15 cellular contexts compared by ENCODE assay signal in genomic region chr7:17772581-17773288, GRCh38.
A peak's percentile ranks its signal among the peaks of the same experiment; 100 is the strongest.
DNase-seq lines count a peak whose midpoint lies in the region; ATAC-seq, FAIRE-seq and TF ChIP-seq lines count a peak whose summit lies in the region.
"Had no signal": no experiment of that assay in that cellular context is flagged by ENCODE, and none has a peak within 500 bp of the region (broad histone marks: within the 10 kb centered on the region; RNA-seq: fewer than 3 reads in every experiment).

No MANE protein-coding gene starts in this region.

- no peak overlapping the region for H3K4me3 ChIP-seq in BLaER1 treated with 17β-estradiol and CSF1 and Interleukin-3, amounts not matched to agents 10 nM and 100 nM
- no peak overlapping the region for H3K4me3 ChIP-seq in GM23248
- H3K4me3 ChIP-seq: SJSA1 had no signal

- peaks cover 34% of the 10 kb centered on the region for H3F3A ChIP-seq in GM23248 (ENCODE audit: insufficient read depth)

- no peak overlapping the region for H3K4me3 Mint-ChIP-seq in WTC11
- H3K4me3 Mint-ChIP-seq: CD4-positive, alpha-beta memory T cell; IgD-negative memory B cell had no signal

- no peaks in the 10 kb centered on the region for H4K20me1 ChIP-seq in BLaER1 treated with 17β-estradiol and CSF1 and Interleukin-3, amounts not matched to agents 10 nM and 100 nM
- no peaks in the 10 kb centered on the region; the same call in 1 of the 2 replicates for H4K20me1 ChIP-seq in GM23248 (ENCODE audit: insufficient read depth)

- DNase-seq in GM23248: no peak
- DNase-seq in WTC11 (ENCODE audit: low spot score): no peak
- DNase-seq in iris pigment epithelial cell (ENCODE audit: low read depth): peak; percentile 6
- no peak for DNase-seq in D721Med (ENCODE audit: insufficient read length, low spot score)
- DNase-seq: CD4-positive, alpha-beta memory T cell; occipital lobe; stimulated activated CD4-positive, alpha-beta T cell treated with anti-CD3 and anti-CD28 coated beads, Interleukin-1b, Interleukin-23, amount 100 ng/mL, for 48 hours; stimulated activated naive CD4-positive, alpha-beta T cell had no signal

- no peaks in the 10 kb centered on the region for H3K9me3 ChIP-seq in BLaER1 treated with 17β-estradiol and CSF1 and Interleukin-3, amounts not matched to agents 10 nM and 100 nM (replicated peaks in 1 of 11)
- no peaks in the 10 kb centered on the region for H3K9me3 ChIP-seq in GM23248 (ENCODE audit: low read depth)
- H3K9me3 ChIP-seq: SJSA1 had no signal

- H3K4me1 ChIP-seq in BLaER1 treated with 17β-estradiol and CSF1 and Interleukin-3, amounts not matched to agents 10 nM and 100 nM: peaks cover 0 to 67% (median 35%) of the 10 kb centered on the region in 10 experiments; a peak in 16 of 20 replicates
- peaks cover 21% of the 10 kb centered on the region for H3K4me1 ChIP-seq in GM23248 (ENCODE audit: insufficient read depth)
- H3K4me1 ChIP-seq: SJSA1 had no signal

- no peaks in the 10 kb centered on the region for H3K9me3 Mint-ChIP-seq in WTC11
- H3K9me3 Mint-ChIP-seq: activated T-helper 2 cell treated with anti-CD3 and anti-CD28 coated beads, Interferon-gamma antibody, Interleukin-2, Interleukin-4, amounts not matched to agents 10 μg/mL and 5 μg/mL and 100 μg/mL, durations not matched to agents 14 hours and 24 hours and 36 hours; CD4-positive, alpha-beta memory T cell; IgD-negative memory B cell had no signal

- in situ Hi-C loops in GM23248 (cut with MboI): loop anchor here (25.0 kb wide), 1 partner anchor 565 kb away; no protein-coding TSS in a partner anchor

- no peak overlapping the region for H3K27ac Mint-ChIP-seq in WTC11
- H3K27ac Mint-ChIP-seq: activated T-helper 2 cell treated with anti-CD3 and anti-CD28 coated beads, Interferon-gamma antibody, Interleukin-2, Interleukin-4, amounts not matched to agents 10 μg/mL and 5 μg/mL and 100 μg/mL, durations not matched to agents 14 hours and 24 hours and 36 hours had no signal

- H3K27ac ChIP-seq in BLaER1 treated with 17β-estradiol and CSF1 and Interleukin-3, amounts not matched to agents 10 nM and 100 nM: peak overlapping the region in 8 of 11 experiments; percentile 16 to 83 (median 66); a peak in 13 of 22 replicates
- H3K27ac ChIP-seq in GM23248: peak overlapping the region; percentile 16; the same call in 1 of the 2 replicates
- H3K27ac ChIP-seq: SJSA1 had no signal

- H2AFZ ChIP-seq in GM23248: no peak overlapping the region

- H3K9me2 ChIP-seq in GM23248 (ENCODE audit: insufficient read depth): no peaks in the 10 kb centered on the region

- TF ChIP-seq CTCF in WTC11 (IDR thresholded peaks at IDR 0.05) (no peak), D721Med (IDR thresholded peaks at IDR 0.05; ENCODE audit: insufficient read depth, missing control alignments) (no peak)

- CTCF ChIA-PET in WTC11 (lab: Charles Lee): interaction anchor here (0.5 to 4.4 kb wide), 6 partner anchors 66 to 686 kb away, joined by 3 to 96 read pairs (median 4); no protein-coding TSS in a partner anchor

- no peaks in the 10 kb centered on the region for H3K36me3 ChIP-seq in BLaER1 treated with 17β-estradiol and CSF1 and Interleukin-3, amounts not matched to agents 10 nM and 100 nM
- no peaks in the 10 kb centered on the region for H3K36me3 ChIP-seq in GM23248 (ENCODE audit: low read depth)
- H3K36me3 ChIP-seq: SJSA1 had no signal

- no peaks in the 10 kb centered on the region for H3K79me2 ChIP-seq in GM23248 (ENCODE audit: insufficient read depth)

- ATAC-seq in WTC11 (peak; percentile 57), HG03159 (IDR thresholded peaks at IDR 0.05; ENCODE audit: unreplicated experiment) (no peak), HG03439 (IDR thresholded peaks at IDR 0.05; ENCODE audit: unreplicated experiment) (no peak), HG03139 (IDR thresholded peaks at IDR 0.05; ENCODE audit: unreplicated experiment) (no peak)

- H3K36me3 Mint-ChIP-seq in WTC11: no peaks in the 10 kb centered on the region
- H3K36me3 Mint-ChIP-seq: CD4-positive, alpha-beta memory T cell; IgD-negative memory B cell had no signal

- no peaks in the 10 kb centered on the region for H3K27me3 ChIP-seq in BLaER1 treated with 17β-estradiol and CSF1 and Interleukin-3, amounts not matched to agents 10 nM and 100 nM
- no peaks in the 10 kb centered on the region for H3K27me3 ChIP-seq in GM23248 (replicated peaks; ENCODE audit: insufficient read depth)

- FAIRE-seq in D721Med (lab: Jason Lieb, UNC): no peak

- H3K9ac ChIP-seq in BLaER1 treated with 17β-estradiol and CSF1 and Interleukin-3, amounts not matched to agents 10 nM and 100 nM: peak overlapping the region in 4 of 11 experiments; percentile 18 to 63 (median 36); a peak in 8 of 22 replicates
- no peak overlapping the region for H3K9ac ChIP-seq in GM23248

- H3K4me1 Mint-ChIP-seq in WTC11: peaks cover 28% of the 10 kb centered on the region

- 59 to 63% methylated on average over 4 of the region's 4 CpGs for WGBS in GM23248 (ENCODE audit: low coverage in 1 of 2, low lambda C conversion rate in 2 of 2, missing lambda C conversion rate in 2 of 2), 2 experiments

- H3K27me3 Mint-ChIP-seq in WTC11 (ENCODE audit: low read depth): no peaks in the 10 kb centered on the region
- H3K27me3 Mint-ChIP-seq: CD4-positive, alpha-beta memory T cell; IgD-negative memory B cell had no signal

- peak overlapping the region in 7 of 11 experiments; percentile 38 to 79 (median 71); a peak in 14 of 22 replicates for H3K4me2 ChIP-seq in BLaER1 treated with 17β-estradiol and CSF1 and Interleukin-3, amounts not matched to agents 10 nM and 100 nM
- H3K4me2 ChIP-seq in GM23248 (ENCODE audit: unreplicated experiment): peak overlapping the region; percentile 36

- POLR2A ChIA-PET in WTC11 (lab: Charles Lee): no interaction called here

TF ChIP-seq in WTC11, 78 proteins besides CTCF, POLR2A, EP300 and RAD21:
- no peak for TF ChIP-seq MAX (CRISPR knock-in tag; IDR thresholded peaks at IDR 0.05)
- TF ChIP-seq ZNF416 (CRISPR knock-in tag; IDR thresholded peaks at IDR 0.05): no peak
- TF ChIP-seq MLX (CRISPR knock-in tag; IDR thresholded peaks at IDR 0.05): no peak
- no peak for TF ChIP-seq ERG (CRISPR knock-in tag; IDR thresholded peaks at IDR 0.05)
- no peak for TF ChIP-seq IRF1 (CRISPR knock-in tag; IDR thresholded peaks at IDR 0.05)
- no peak for TF ChIP-seq NFE2L1 (CRISPR knock-in tag; IDR thresholded peaks at IDR 0.05)
- TF ChIP-seq CDX4 (CRISPR knock-in tag; IDR thresholded peaks at IDR 0.05; ENCODE audit: borderline replicate concordance): no peak
- no peak for TF ChIP-seq GRHL2 (CRISPR knock-in tag; IDR thresholded peaks at IDR 0.05; ENCODE audit: insufficient replicate concordance, severe bottlenecking)
- no peak for TF ChIP-seq SMAD4 (CRISPR knock-in tag; IDR thresholded peaks at IDR 0.05)
